Comparison of ENCODE assay signal across 1 cellular context in the genomic region with DNA sequence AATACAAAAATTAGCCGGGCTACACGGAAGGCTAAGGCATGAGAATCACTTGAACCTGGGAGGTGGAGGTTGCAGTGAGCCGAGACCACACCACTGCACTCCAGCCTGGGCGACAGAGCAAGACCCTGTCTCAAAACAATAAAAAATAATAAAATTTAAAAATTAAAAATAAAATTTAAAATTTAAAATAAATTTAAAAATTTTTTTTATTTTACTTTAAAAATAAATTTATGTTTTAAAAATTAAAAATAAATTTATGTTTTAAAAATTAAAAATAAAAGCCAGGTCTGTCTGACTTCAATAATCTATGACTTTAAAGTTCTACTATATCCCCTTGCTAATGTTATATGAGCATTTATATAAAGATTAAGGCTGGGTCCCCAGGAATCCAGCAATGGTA.
TF ChIP-seq lines count a peak whose summit lies in the region.

No MANE protein-coding gene starts in this region.

TF ChIP-seq in GM12878, 131 proteins besides CTCF, POLR2A, EP300 and RAD21:
- TF ChIP-seq NRF1 (conservative IDR thresholded peaks at IDR 0.05; ENCODE audit: low read depth, low read length), result no peak
- no peak for TF ChIP-seq MTA2 (IDR thresholded peaks at IDR 0.05; ENCODE audit: low read depth)
- no peak for TF ChIP-seq CREB1 (IDR thresholded peaks at IDR 0.05; ENCODE audit: low read depth)
- TF ChIP-seq, protein P1, sequence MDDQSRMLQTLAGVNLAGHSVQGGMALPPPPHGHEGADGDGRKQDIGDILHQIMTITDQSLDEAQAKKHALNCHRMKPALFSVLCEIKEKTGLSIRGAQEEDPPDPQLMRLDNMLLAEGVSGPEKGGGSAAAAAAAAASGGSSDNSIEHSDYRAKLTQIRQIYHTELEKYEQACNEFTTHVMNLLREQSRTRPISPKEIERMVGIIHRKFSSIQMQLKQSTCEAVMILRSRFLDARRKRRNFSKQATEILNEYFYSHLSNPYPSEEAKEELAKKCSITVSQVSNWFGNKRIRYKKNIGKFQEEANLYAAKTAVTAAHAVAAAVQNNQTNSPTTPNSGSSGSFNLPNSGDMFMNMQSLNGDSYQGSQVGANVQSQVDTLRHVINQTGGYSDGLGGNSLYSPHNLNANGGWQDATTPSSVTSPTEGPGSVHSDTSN (IDR thresholded peaks at IDR 0.05; ENCODE audit: insufficient replicate concordance, low read depth, low read length), result no peak
- TF ChIP-seq HDAC2 (IDR thresholded peaks at IDR 0.05), result no peak
- TF ChIP-seq JUND (IDR thresholded peaks at IDR 0.05; ENCODE audit: low read depth, low read length), result no peak
- no peak for TF ChIP-seq BHLHE40 (IDR thresholded peaks at IDR 0.05; ENCODE audit: borderline replicate concordance in 1 of 2, low read depth in 2 of 2, low read length in 1 of 2)
